8 cellular contexts compared by ENCODE assay signal in genomic region chr12:52032797-52033505, GRCh38. TPM values are rescaled to one million over a fixed set of nuclear protein-coding genes. Genes with fewer than 3 reads are reported as not detected.
A peak's percentile ranks its signal among the peaks of the same experiment; 100 is the strongest.
DNase-seq lines count a peak whose midpoint lies in the region; ATAC-seq and TF ChIP-seq lines count a peak whose summit lies in the region.

No MANE protein-coding gene starts in this region.

- 5% methylated on average over 34 to 49 of the region's 49 CpGs for WGBS in endodermal cell (ENCODE audit: insufficient coverage in 1 of 2, insufficient read length in 1 of 2), 2 experiments

- no peaks in the 10 kb centered on the region for H3K9me3 Mint-ChIP-seq in endodermal cell

- H3K9me3 ChIP-seq in NT2/D1 (ENCODE audit: insufficient read depth, low read length) = no peaks in the 10 kb centered on the region
- H3K9me3 ChIP-seq in endodermal cell (ENCODE audit: control insufficient read depth, low read length) = no peaks in the 10 kb centered on the region

- no peaks in the 10 kb centered on the region for H3K36me3 ChIP-seq in NT2/D1 (ENCODE audit: insufficient read depth, insufficient read length, low read length)
- no peaks in the 10 kb centered on the region for H3K36me3 ChIP-seq in endodermal cell (ENCODE audit: control insufficient read depth, insufficient read depth, low read length)

- peaks cover 25% of the 10 kb centered on the region for H3K27me3 Mint-ChIP-seq in endodermal cell (ENCODE audit: insufficient read depth)

- TF ChIP-seq CTCF in endodermal cell (conservative IDR thresholded peaks at IDR 0.05) = no peak

- in situ Hi-C loops in Caki2 (cut with HindIII; ENCODE audit: low pct_unique_long_range_greater_than_20kb, low sequenced_read_pairs) = no loop called here

- H3K27me3 ChIP-seq in NT2/D1 (ENCODE audit: insufficient read depth, insufficient read length) (peaks cover 40% of the 10 kb centered on the region), endodermal cell (ENCODE audit: control insufficient read depth, insufficient read depth, low read length, poor library complexity, severe bottlenecking) (peaks cover 20% of the 10 kb centered on the region)

- H3K4me3 Mint-ChIP-seq in endodermal cell = peak overlapping the region; percentile 51

- peak; percentile 92 for DNase-seq in Caki2 (ENCODE audit: low read depth)
- DNase-seq in HUDEP-2 (lab: John Stamatoyannopoulos, UW; ENCODE audit: unreplicated experiment in 76 of 76) = peak in 73 of 76 experiments; percentile 46 to 93 (median 84)
- DNase-seq in NT2/D1 (ENCODE audit: low read depth, low spot score) = peak; percentile 94
- peak; percentile 81 for DNase-seq in activated CD8-positive, alpha-beta memory T cell treated with anti-CD3 and anti-CD28 coated beads, Interleukin-2, amount 50 U/mL, for 24 hours (ENCODE audit: extremely low read depth)
- peak; percentile 100 for DNase-seq in endodermal cell
- DNase-seq in midbrain (lab: John Stamatoyannopoulos, UW) = peak; percentile 95
- DNase-seq in stimulated activated CD8-positive, alpha-beta memory T cell treated with anti-CD3 and anti-CD28 coated beads, Interleukin-15, amount 100 ng/mL, for 48 hours (ENCODE audit: low read depth in 2 of 2) = peak; percentile 92 to 93

- H3K4me3 ChIP-seq in NT2/D1 (ENCODE audit: insufficient read length, low read depth) = peak overlapping the region; percentile 13
- H3K4me3 ChIP-seq in endodermal cell (ENCODE audit: low read length) = peak overlapping the region; percentile 75

- H3K9ac ChIP-seq in NT2/D1 (ENCODE audit: insufficient read length, low read depth) (peak overlapping the region; percentile 63), endodermal cell (ENCODE audit: extremely low read depth, low read length, poor library complexity, severe bottlenecking) (peak overlapping the region; percentile 60)

- H3K4me1 ChIP-seq in NT2/D1 (ENCODE audit: insufficient read depth, insufficient read length) = peaks cover 20% of the 10 kb centered on the region
- peaks cover 3% of the 10 kb centered on the region for H3K4me1 ChIP-seq in endodermal cell (ENCODE audit: control insufficient read depth, insufficient read depth, low read length)

- peak overlapping the region; percentile 83 for H3K27ac ChIP-seq in endodermal cell (ENCODE audit: low read depth, low read length)

- H3K27ac Mint-ChIP-seq in endodermal cell = peak overlapping the region; percentile 91

- H3K4me1 Mint-ChIP-seq in endodermal cell = peaks cover 22% of the 10 kb centered on the region

- H3K36me3 Mint-ChIP-seq in endodermal cell (ENCODE audit: low read depth) = no peaks in the 10 kb centered on the region

- peak; percentile 92 for ATAC-seq in GM21390 (IDR thresholded peaks at IDR 0.05; ENCODE audit: unreplicated experiment)

RNA-seq across cellular contexts. Expression of gene NR4A1, which starts 18.3 kb away (rescaled TPM):
- total RNA-seq in Caki2 (2014; rRNA removed; shearing (Covaris generic); ENCODE audit: low replicate concordance) = 0.07 TPM in 1 of 2 replicates, not detected in the other
- 10 to 100 TPM; 17.7 to 18.4 TPM for total RNA-seq in endodermal cell
- polyA plus RNA-seq in endodermal cell (2013, experiment 1 of 2) = 21.3 TPM
- polyA plus RNA-seq in endodermal cell (2013, experiment 2 of 2) = 17.6 TPM

RNA-seq across cellular contexts. Expression of gene TAMALIN, which starts 26.2 kb away (rescaled TPM):
- total RNA-seq in Caki2 (2014; rRNA removed; shearing (Covaris generic); ENCODE audit: low replicate concordance) = not detected in 2 replicates
- total RNA-seq in endodermal cell = 1 to 10 TPM; 4.4 to 9.1 TPM
- 16.3 TPM for polyA plus RNA-seq in endodermal cell (2013, experiment 1 of 2)
- polyA plus RNA-seq in endodermal cell (2013, experiment 2 of 2) = 13.2 TPM

RNA-seq across cellular contexts. Expression of gene ATG101, which starts 36.8 kb away (rescaled TPM):
- total RNA-seq in Caki2 (2014; rRNA removed; shearing (Covaris generic); ENCODE audit: low replicate concordance) = 126 and 183 TPM in 2 replicates
- 10 to 100 TPM; 32.1 TPM for total RNA-seq in endodermal cell
- 22.8 TPM for polyA plus RNA-seq in endodermal cell (2013, experiment 1 of 2)
- 18.9 TPM for polyA plus RNA-seq in endodermal cell (2013, experiment 2 of 2)

RNA-seq across cellular contexts. Expression of gene SMIM41, which starts 46.6 kb away (rescaled TPM):
- total RNA-seq in Caki2 (2014; rRNA removed; shearing (Covaris generic); ENCODE audit: low replicate concordance) = not detected in 2 replicates
- total RNA-seq in endodermal cell = not detected
- not detected for polyA plus RNA-seq in endodermal cell (2013, experiment 1 of 2)
- polyA plus RNA-seq in endodermal cell (2013, experiment 2 of 2) = not detected

Comparison
In these comparisons a context has a peak if more than half of its experiments do, and no peak if none do; other contexts are left out.
1. Peak in every context shown above with its lines: DNase-seq, ATAC-seq, H3K4me3 ChIP-seq and H3K27ac ChIP-seq.
2. RNA of gene NR4A1, which starts 18.3 kb away (total RNA-seq): 17.7 to 18.4 TPM in endodermal cell; 0.07 TPM in Caki2; every median in the first group is over 10 times any median in the second.